1 cellular context compared by ENCODE assay signal in genomic region chr20:63758152-63758551, GRCh38.
TF ChIP-seq lines count a peak whose summit lies in the region.

No MANE protein-coding gene starts in this region.

TF ChIP-seq in HEK293, 187 proteins besides CTCF, POLR2A, EP300 and RAD21:
- TF ChIP-seq KLF17 (tag by site-specific recombination; IDR thresholded peaks at IDR 0.05) (peak; percentile 54; the same call in 1 of the 2 replicates), PRDM10 (tag by site-specific recombination; IDR thresholded peaks at IDR 0.05) (no peak)
